Comparison of ENCODE assay signal across 28 cellular contexts in genomic region chr5:149071756-149072155, GRCh38. TPM values are rescaled to one million over a fixed set of nuclear protein-coding genes. Genes with fewer than 3 reads are reported as not detected.
"Had no signal": no experiment of that assay in that cellular context is flagged by ENCODE, and none has a peak within 500 bp of the region (broad histone marks: within the 10 kb centered on the region; RNA-seq: fewer than 3 reads in every experiment).

No MANE protein-coding gene starts in this region.

- DNase-seq: activated B cell treated with CpG ODN at 0.5 μM for 24 hours; activated CD4-positive, alpha-beta T cell treated with anti-CD3 and anti-CD28 coated beads, Interleukin-2, amount 50 U/mL, for 1 hour; activated CD8-positive, alpha-beta T cell treated with anti-CD3 and anti-CD28 coated beads for 36 hours; activated gamma-delta T cell treated with Interleukin-2 at 50 U/mL for 16 hours; activated naive CD4-positive, alpha-beta T cell treated with anti-CD3 and anti-CD28 coated beads, Interleukin-2, amount 50 U/mL, for 16 hours; activated T-cell treated with anti-CD3 and anti-CD28 coated beads, Interleukin-2, amount 50 U/mL, for 4 hours; amniotic stem cell; caudate nucleus; cortex of kidney; esophagus squamous epithelium; glutamatergic neuron; left colon; midbrain; naive thymus-derived CD4-positive, alpha-beta T cell; ovary; sigmoid colon; small intestine; stimulated activated CD4-positive, alpha-beta T cell treated with anti-CD3 and anti-CD28 coated beads, Interleukin-1b, Interleukin-23, amount 100 ng/mL, for 48 hours; stimulated activated CD4-positive, alpha-beta T cell treated with anti-CD3 and anti-CD28 coated beads, Interleukin-4, amount 100 ng/mL, for 4 hours; stimulated activated CD8-positive, alpha-beta memory T cell treated with anti-CD3 and anti-CD28 coated beads, Interleukin-4, amount 100 ng/mL, for 48 hours; stimulated activated naive CD8-positive, alpha-beta T cell treated with anti-CD3 and anti-CD28 coated beads, Interleukin-15, amount 100 ng/mL, for 72 hours; substantia nigra; upper lobe of left lung had no signal

- ATAC-seq: activated CD8-positive, alpha-beta T cell treated with anti-CD3 and anti-CD28 coated beads for 36 hours; activated T-cell treated with anti-CD3 and anti-CD28 coated beads, Interleukin-2, amount 50 U/mL, for 4 hours; activated T-helper 17 cell treated with anti-CD3 and anti-CD28 coated beads, Interleukin-2, amount 50 U/mL, for 72 hours; left colon; naive thymus-derived CD4-positive, alpha-beta T cell; stimulated activated memory B cell treated with anti-CD40 and anti-IgM and Interleukin-4, amounts not matched to agents 10 μg/mL and 1 μg/mL and 100 μg/mL, for 72 hours; stimulated activated naive CD8-positive, alpha-beta T cell treated with anti-CD3 and anti-CD28 coated beads, Interleukin-15, amount 100 ng/mL, for 72 hours had no signal

- H3K9me3 ChIP-seq: esophagus squamous epithelium, ovary, sigmoid colon, upper lobe of left lung, vagina had no signal

- H3K4me3 ChIP-seq: esophagus squamous epithelium, hepatocyte, ovary, sigmoid colon, upper lobe of left lung, vagina had no signal

- H3K4me2 ChIP-seq: hepatocyte had no signal

- H3K27ac ChIP-seq: hepatocyte, ovary, sigmoid colon, upper lobe of left lung, vagina had no signal

- H3K36me3 ChIP-seq: esophagus squamous epithelium, ovary, sigmoid colon, upper lobe of left lung, vagina had no signal

- H2AFZ ChIP-seq: hepatocyte had no signal

- H3K27me3 ChIP-seq: esophagus squamous epithelium, hepatocyte, ovary, sigmoid colon, upper lobe of left lung, vagina had no signal

- H3K4me1 ChIP-seq: sigmoid colon, upper lobe of left lung had no signal

- H3K79me2 ChIP-seq: hepatocyte had no signal

RNA-seq across cellular contexts. Expression of gene SH3TC2, which starts 8.9 kb away (rescaled TPM):
- total RNA-seq: activated B cell treated with CpG ODN at 0.5 μM for 24 hours; activated CD8-positive, alpha-beta T cell treated with anti-CD3 and anti-CD28 coated beads for 36 hours; activated T-cell treated with anti-CD3 and anti-CD28 coated beads, Interleukin-2, amount 50 U/mL, for 4 hours; activated T-helper 17 cell treated with anti-CD3 and anti-CD28 coated beads, Interleukin-2, amount 50 U/mL, for 72 hours; T-helper 2 cell treated with Interferon-gamma antibody and Interleukin-4, amounts not matched to agents 100 ng/mL and 5 ng/mL, for 36 hours had no signal
